Comparison of ENCODE assay signal across 7 cellular contexts in genomic region chr9:38331141-38331540, GRCh38.
"Had no signal": no experiment of that assay in that cellular context is flagged by ENCODE, and none has a peak within 500 bp of the region (broad histone marks: within the 10 kb centered on the region; RNA-seq: fewer than 3 reads in every experiment).

No MANE protein-coding gene starts in this region.

- H3K36me3 Mint-ChIP-seq: IgD-negative memory B cell had no signal

- DNase-seq: GM23248, GOT3, H7, HFFc6 had no signal

- H3K9me3 ChIP-seq: HAP-1 had no signal

- H3K4me3 Mint-ChIP-seq: HFFc6, IgD-negative memory B cell had no signal

- H3K9ac ChIP-seq: GM23248 had no signal

- H3K27ac Mint-ChIP-seq: HFFc6, IgD-negative memory B cell had no signal

- H3K27ac ChIP-seq: GM23248, HL-60 had no signal

- H3K9me3 Mint-ChIP-seq: HFFc6 had no signal

- H3K4me3 ChIP-seq: GM23248, HAP-1 had no signal

- H3K36me3 ChIP-seq: HAP-1 had no signal
